ENCODE assay signal across 1 cellular context in the genomic region with DNA sequence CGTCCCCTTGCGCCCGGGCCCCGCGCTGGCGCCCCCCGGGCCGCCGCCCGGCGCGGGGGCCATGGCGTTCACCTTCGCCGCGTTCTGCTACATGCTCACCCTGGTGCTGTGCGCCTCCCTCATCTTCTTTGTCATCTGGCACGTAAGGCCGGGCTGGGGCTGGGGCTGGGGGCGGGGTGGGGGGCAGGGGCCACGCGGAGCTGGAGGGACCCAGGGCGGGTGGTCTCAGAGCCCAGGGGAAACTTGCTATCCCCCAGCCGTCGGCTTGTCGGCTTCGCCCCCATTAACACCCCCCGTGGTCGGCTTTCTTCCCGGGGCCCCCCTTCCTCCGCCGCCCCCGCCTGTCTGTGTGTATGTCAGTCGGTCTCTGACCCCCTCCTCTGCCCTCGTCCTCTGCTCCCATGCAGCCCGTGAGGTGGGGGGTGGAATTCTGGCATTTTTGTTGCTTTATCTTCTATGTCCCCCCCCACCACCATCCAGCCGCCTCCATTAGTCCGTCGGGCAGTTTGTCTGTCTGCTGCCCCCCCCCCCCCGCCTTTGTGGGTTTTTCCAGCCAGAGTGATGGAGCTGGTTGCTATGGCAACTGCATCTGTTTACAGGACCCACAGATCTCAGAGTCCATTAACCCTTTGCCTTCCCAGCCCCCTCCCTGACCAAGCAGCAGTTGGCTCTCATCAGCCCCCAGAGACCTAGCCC.
TF ChIP-seq lines count a peak whose summit lies in the region.

No MANE protein-coding gene starts in this region.

TF ChIP-seq in GM23338, 12 proteins besides CTCF, POLR2A, EP300 and RAD21 (continued from another document):
- TF ChIP-seq, protein P1, sequence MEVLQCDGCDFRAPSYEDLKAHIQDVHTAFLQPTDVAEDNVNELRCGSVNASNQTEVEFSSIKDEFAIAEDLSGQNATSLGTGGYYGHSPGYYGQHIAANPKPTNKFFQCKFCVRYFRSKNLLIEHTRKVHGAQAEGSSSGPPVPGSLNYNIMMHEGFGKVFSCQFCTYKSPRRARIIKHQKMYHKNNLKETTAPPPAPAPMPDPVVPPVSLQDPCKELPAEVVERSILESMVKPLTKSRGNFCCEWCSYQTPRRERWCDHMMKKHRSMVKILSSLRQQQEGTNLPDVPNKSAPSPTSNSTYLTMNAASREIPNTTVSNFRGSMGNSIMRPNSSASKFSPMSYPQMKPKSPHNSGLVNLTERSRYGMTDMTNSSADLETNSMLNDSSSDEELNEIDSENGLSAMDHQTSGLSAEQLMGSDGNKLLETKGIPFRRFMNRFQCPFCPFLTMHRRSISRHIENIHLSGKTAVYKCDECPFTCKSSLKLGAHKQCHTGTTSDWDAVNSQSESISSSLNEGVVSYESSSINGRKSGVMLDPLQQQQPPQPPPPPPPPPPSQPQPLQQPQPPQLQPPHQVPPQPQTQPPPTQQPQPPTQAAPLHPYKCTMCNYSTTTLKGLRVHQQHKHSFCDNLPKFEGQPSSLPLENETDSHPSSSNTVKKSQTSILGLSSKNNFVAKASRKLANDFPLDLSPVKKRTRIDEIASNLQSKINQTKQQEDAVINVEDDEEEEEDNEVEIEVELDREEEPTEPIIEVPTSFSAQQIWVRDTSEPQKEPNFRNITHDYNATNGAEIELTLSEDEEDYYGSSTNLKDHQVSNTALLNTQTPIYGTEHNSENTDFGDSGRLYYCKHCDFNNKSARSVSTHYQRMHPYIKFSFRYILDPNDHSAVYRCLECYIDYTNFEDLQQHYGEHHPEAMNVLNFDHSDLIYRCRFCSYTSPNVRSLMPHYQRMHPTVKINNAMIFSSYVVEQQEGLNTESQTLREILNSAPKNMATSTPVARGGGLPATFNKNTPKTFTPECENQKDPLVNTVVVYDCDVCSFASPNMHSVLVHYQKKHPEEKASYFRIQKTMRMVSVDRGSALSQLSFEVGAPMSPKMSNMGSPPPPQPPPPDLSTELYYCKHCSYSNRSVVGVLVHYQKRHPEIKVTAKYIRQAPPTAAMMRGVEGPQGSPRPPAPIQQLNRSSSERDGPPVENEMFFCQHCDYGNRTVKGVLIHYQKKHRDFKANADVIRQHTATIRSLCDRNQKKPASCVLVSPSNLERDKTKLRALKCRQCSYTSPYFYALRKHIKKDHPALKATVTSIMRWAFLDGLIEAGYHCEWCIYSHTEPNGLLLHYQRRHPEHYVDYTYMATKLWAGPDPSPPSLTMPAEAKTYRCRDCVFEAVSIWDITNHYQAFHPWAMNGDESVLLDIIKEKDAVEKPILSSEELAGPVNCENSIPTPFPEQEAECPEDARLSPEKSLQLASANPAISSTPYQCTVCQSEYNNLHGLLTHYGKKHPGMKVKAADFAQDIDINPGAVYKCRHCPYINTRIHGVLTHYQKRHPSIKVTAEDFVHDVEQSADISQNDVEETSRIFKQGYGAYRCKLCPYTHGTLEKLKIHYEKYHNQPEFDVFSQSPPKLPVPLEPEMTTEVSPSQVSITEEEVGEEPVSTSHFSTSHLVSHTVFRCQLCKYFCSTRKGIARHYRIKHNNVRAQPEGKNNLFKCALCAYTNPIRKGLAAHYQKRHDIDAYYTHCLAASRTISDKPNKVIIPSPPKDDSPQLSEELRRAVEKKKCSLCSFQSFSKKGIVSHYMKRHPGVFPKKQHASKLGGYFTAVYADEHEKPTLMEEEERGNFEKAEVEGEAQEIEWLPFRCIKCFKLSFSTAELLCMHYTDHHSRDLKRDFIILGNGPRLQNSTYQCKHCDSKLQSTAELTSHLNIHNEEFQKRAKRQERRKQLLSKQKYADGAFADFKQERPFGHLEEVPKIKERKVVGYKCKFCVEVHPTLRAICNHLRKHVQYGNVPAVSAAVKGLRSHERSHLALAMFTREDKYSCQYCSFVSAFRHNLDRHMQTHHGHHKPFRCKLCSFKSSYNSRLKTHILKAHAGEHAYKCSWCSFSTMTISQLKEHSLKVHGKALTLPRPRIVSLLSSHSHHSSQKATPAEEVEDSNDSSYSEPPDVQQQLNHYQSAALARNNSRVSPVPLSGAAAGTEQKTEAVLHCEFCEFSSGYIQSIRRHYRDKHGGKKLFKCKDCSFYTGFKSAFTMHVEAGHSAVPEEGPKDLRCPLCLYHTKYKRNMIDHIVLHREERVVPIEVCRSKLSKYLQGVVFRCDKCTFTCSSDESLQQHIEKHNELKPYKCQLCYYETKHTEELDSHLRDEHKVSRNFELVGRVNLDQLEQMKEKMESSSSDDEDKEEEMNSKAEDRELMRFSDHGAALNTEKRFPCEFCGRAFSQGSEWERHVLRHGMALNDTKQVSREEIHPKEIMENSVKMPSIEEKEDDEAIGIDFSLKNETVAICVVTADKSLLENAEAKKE (CRISPR knock-in tag; IDR thresholded peaks at IDR 0.05): no peak
- TF ChIP-seq, protein P2, sequence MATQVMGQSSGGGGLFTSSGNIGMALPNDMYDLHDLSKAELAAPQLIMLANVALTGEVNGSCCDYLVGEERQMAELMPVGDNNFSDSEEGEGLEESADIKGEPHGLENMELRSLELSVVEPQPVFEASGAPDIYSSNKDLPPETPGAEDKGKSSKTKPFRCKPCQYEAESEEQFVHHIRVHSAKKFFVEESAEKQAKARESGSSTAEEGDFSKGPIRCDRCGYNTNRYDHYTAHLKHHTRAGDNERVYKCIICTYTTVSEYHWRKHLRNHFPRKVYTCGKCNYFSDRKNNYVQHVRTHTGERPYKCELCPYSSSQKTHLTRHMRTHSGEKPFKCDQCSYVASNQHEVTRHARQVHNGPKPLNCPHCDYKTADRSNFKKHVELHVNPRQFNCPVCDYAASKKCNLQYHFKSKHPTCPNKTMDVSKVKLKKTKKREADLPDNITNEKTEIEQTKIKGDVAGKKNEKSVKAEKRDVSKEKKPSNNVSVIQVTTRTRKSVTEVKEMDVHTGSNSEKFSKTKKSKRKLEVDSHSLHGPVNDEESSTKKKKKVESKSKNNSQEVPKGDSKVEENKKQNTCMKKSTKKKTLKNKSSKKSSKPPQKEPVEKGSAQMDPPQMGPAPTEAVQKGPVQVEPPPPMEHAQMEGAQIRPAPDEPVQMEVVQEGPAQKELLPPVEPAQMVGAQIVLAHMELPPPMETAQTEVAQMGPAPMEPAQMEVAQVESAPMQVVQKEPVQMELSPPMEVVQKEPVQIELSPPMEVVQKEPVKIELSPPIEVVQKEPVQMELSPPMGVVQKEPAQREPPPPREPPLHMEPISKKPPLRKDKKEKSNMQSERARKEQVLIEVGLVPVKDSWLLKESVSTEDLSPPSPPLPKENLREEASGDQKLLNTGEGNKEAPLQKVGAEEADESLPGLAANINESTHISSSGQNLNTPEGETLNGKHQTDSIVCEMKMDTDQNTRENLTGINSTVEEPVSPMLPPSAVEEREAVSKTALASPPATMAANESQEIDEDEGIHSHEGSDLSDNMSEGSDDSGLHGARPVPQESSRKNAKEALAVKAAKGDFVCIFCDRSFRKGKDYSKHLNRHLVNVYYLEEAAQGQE (IDR thresholded peaks at IDR 0.05; ENCODE audit: unreplicated experiment): no peak
- TF ChIP-seq ZNF331 (CRISPR knock-in tag; IDR thresholded peaks at IDR 0.05; ENCODE audit: low read depth) (no peak), EZH2phosphoT487 (IDR thresholded peaks at IDR 0.05; ENCODE audit: unreplicated experiment) (no peak), EZH2 (IDR thresholded peaks at IDR 0.05; ENCODE audit: low read depth, unreplicated experiment) (no peak), STAT1 (IDR thresholded peaks at IDR 0.05; ENCODE audit: unreplicated experiment) (no peak), POLR2AphosphoS5 (IDR thresholded peaks at IDR 0.05; ENCODE audit: low read depth) (no peak)
TF ChIP-seq in GM23338: peak in this region for 0.
